14 cellular contexts compared by ENCODE assay signal in genomic region chr5:113213551-113213971, GRCh38.
DNase-seq lines count a peak whose midpoint lies in the region; ATAC-seq and TF ChIP-seq lines count a peak whose summit lies in the region.
"Had no signal": no experiment of that assay in that cellular context is flagged by ENCODE, and none has a peak within 500 bp of the region (broad histone marks: within the 10 kb centered on the region; RNA-seq: fewer than 3 reads in every experiment).

No MANE protein-coding gene starts in this region.

- peak overlapping the region; percentile 6 for H3K27ac ChIP-seq in temporal lobe (ENCODE audit: low read depth, low read length)
- H3K27ac ChIP-seq: esophagus squamous epithelium, right lobe of liver had no signal

- DNase-seq in SIG-M5 treated with dmso at 0.1 percent for 504 hours (lab: John Stamatoyannopoulos, UW; ENCODE audit: unreplicated experiment) (peak; percentile 43), SIG-M5 (lab: John Stamatoyannopoulos, UW) (no peak), astrocyte of the hippocampus (ENCODE audit: low read depth, low spot score) (peak; percentile 38), mesothelial cell of epicardium (ENCODE audit: low spot score in 2 of 2, unreplicated experiment in 2 of 2) (no peak)
- DNase-seq in activated CD8-positive, alpha-beta T cell treated with anti-CD3 and anti-CD28 coated beads for 36 hours = no peak
- DNase-seq: activated CD4-positive, alpha-beta T cell treated with anti-CD3 and anti-CD28 coated beads for 1 hour; cerebellar nuclear complex; esophagus squamous epithelium; HCEC 1CT; NCI-H446 treated with DMSO at 0.1 percent for 48 hours; right lobe of liver had no signal

- H3K27ac Mint-ChIP-seq in activated CD8-positive, alpha-beta T cell treated with anti-CD3 and anti-CD28 coated beads for 36 hours = no peak overlapping the region
- no peak overlapping the region for H3K27ac Mint-ChIP-seq in mesothelial cell of epicardium

- POLR2A ChIA-PET in activated CD8-positive, alpha-beta T cell treated with anti-CD3 and anti-CD28 coated beads for 36 hours (lab: Charles Lee) = no interaction called here

- peak; percentile 86 for ATAC-seq in HG03354 (IDR thresholded peaks at IDR 0.05; ENCODE audit: poor library complexity, severe bottlenecking, unreplicated experiment)
- no peak for ATAC-seq in activated CD8-positive, alpha-beta T cell treated with anti-CD3 and anti-CD28 coated beads for 36 hours
- ATAC-seq in HG02610 (IDR thresholded peaks at IDR 0.05; ENCODE audit: unreplicated experiment) = no peak
- ATAC-seq: right lobe of liver had no signal

- H3K9me3 Mint-ChIP-seq in activated CD8-positive, alpha-beta T cell treated with anti-CD3 and anti-CD28 coated beads for 36 hours = no peaks in the 10 kb centered on the region
- no peaks in the 10 kb centered on the region for H3K9me3 Mint-ChIP-seq in mesothelial cell of epicardium

- H3K27me3 Mint-ChIP-seq in activated CD8-positive, alpha-beta T cell treated with anti-CD3 and anti-CD28 coated beads for 36 hours = no peaks in the 10 kb centered on the region
- no peaks in the 10 kb centered on the region for H3K27me3 Mint-ChIP-seq in mesothelial cell of epicardium (ENCODE audit: low read depth)

- CTCF ChIA-PET in activated CD8-positive, alpha-beta T cell treated with anti-CD3 and anti-CD28 coated beads for 36 hours (lab: Charles Lee) = no interaction called here

- TF ChIP-seq CTCF in activated CD8-positive, alpha-beta T cell treated with anti-CD3 and anti-CD28 coated beads for 36 hours (IDR thresholded peaks at IDR 0.05) = no peak
- no peak for TF ChIP-seq CTCF in mesothelial cell of epicardium (IDR thresholded peaks at IDR 0.05; ENCODE audit: unreplicated experiment)

- no peaks in the 10 kb centered on the region for H3K36me3 Mint-ChIP-seq in activated CD8-positive, alpha-beta T cell treated with anti-CD3 and anti-CD28 coated beads for 36 hours (ENCODE audit: low read depth)
- H3K36me3 Mint-ChIP-seq in mesothelial cell of epicardium = no peaks in the 10 kb centered on the region

- peaks cover 5% of the 10 kb centered on the region for H3K4me1 Mint-ChIP-seq in activated CD8-positive, alpha-beta T cell treated with anti-CD3 and anti-CD28 coated beads for 36 hours (ENCODE audit: low read depth)
- H3K4me1 Mint-ChIP-seq in mesothelial cell of epicardium = peaks cover 29% of the 10 kb centered on the region

- intact Hi-C loops in activated CD8-positive, alpha-beta T cell treated with anti-CD3 and anti-CD28 coated beads for 36 hours (cut with micrococcal nuclease) = no loop called here

- H3K4me3 Mint-ChIP-seq in activated CD8-positive, alpha-beta T cell treated with anti-CD3 and anti-CD28 coated beads for 36 hours = no peak overlapping the region
- no peak overlapping the region for H3K4me3 Mint-ChIP-seq in mesothelial cell of epicardium

Comparison
In these comparisons a context has a peak if more than half of its experiments do, and no peak if none do; other contexts are left out.
1. DNase-seq: peak in SIG-M5 treated with dmso at 0.1 percent for 504 hours (single experiment) and astrocyte of the hippocampus (single experiment); none in SIG-M5 (single experiment), activated CD8-positive, alpha-beta T cell treated with anti-CD3 and anti-CD28 coated beads for 36 hours (single experiment) and mesothelial cell of epicardium (0 of 2).